ENCODE assay signal across 1 cellular context in genomic region chr7:146937836-146938235, GRCh38.
TF ChIP-seq lines count a peak whose summit lies in the region.

No MANE protein-coding gene starts in this region.

TF ChIP-seq in GM12878, 131 proteins besides CTCF, POLR2A, EP300 and RAD21 (continued from another document):
- TF ChIP-seq MAX (IDR thresholded peaks at IDR 0.05; ENCODE audit: low read depth, low read length), result no peak
- TF ChIP-seq TARDBP (IDR thresholded peaks at IDR 0.05; ENCODE audit: borderline replicate concordance), result no peak
- no peak for TF ChIP-seq POU2F2 (IDR thresholded peaks at IDR 0.05; ENCODE audit: borderline replicate concordance, low read depth, low read length)
- no peak for TF ChIP-seq PBX3 (IDR thresholded peaks at IDR 0.05; ENCODE audit: insufficient replicate concordance, low read depth, low read length)
- TF ChIP-seq HCFC1 (IDR thresholded peaks at IDR 0.05; ENCODE audit: low read length), result no peak
- TF ChIP-seq ELK1 (IDR thresholded peaks at IDR 0.05; ENCODE audit: low read depth, low read length), result no peak
- no peak for TF ChIP-seq ATF7 (IDR thresholded peaks at IDR 0.05; ENCODE audit: low read depth)
